Comparison of ENCODE assay signal across 8 cellular contexts in genomic region chr1:90717665-90718410, GRCh38. TPM values are rescaled to one million over a fixed set of nuclear protein-coding genes. Genes with fewer than 3 reads are reported as not detected.
DNase-seq lines count a peak whose midpoint lies in the region; ATAC-seq lines count a peak whose summit lies in the region.

No MANE protein-coding gene starts in this region.

- peaks cover 0 to 3% of the 10 kb centered on the region in 2 donors for H3K9me3 ChIP-seq in duodenal mucosa (ENCODE audit: control insufficient read depth in 1 of 2, low read length in 2 of 2)

- H3K36me3 ChIP-seq in duodenal mucosa (ENCODE audit: control insufficient read depth in 1 of 2, insufficient read depth in 2 of 2, low read length in 2 of 2), result no peaks in the 10 kb centered on the region

- DNase-seq in DMS53 treated with DMSO at 0.1 percent for 48 hours (lab: John Stamatoyannopoulos, UW; ENCODE audit: unreplicated experiment) (peak; percentile 93), NCI-H2171 treated with DMSO at 0.1 percent for 48 hours (lab: John Stamatoyannopoulos, UW) (peak; percentile 28)
- DNase-seq in natural killer cell treated with Interleukin-12 subunit alpha and Interleukin-12 subunit beta and Interleukin-15 and Interleukin-18, amount 100 ng/mL, for 72 hours (ENCODE audit: low spot score), result no peak

- no peaks in the 10 kb centered on the region for H3K9me3 Mint-ChIP-seq in natural killer cell treated with Interleukin-12 subunit alpha and Interleukin-12 subunit beta and Interleukin-15 and Interleukin-18, amount 100 ng/mL, for 72 hours

- no peak overlapping the region for H3K27ac Mint-ChIP-seq in natural killer cell treated with Interleukin-12 subunit alpha and Interleukin-12 subunit beta and Interleukin-15 and Interleukin-18, amount 100 ng/mL, for 72 hours

- peak; percentile 48 to 78 for ATAC-seq in natural killer cell treated with Interleukin-12 subunit alpha and Interleukin-12 subunit beta and Interleukin-15 and Interleukin-18, amount 100 ng/mL, for 72 hours
- ATAC-seq in GM18511 (IDR thresholded peaks at IDR 0.05; ENCODE audit: unreplicated experiment) (no peak), GM19455 (IDR thresholded peaks at IDR 0.05; ENCODE audit: unreplicated experiment) (no peak), GM18861 (IDR thresholded peaks at IDR 0.05; ENCODE audit: unreplicated experiment) (no peak)
- ATAC-seq in activated CD4-positive, CD25-positive, alpha-beta regulatory T cell treated with anti-CD3 and anti-CD28 coated beads, Interleukin-2, amount 50 U/mL, for 24 hours, result no peak

- no peak overlapping the region for H3K9ac ChIP-seq in duodenal mucosa (ENCODE audit: low read depth in 1 of 2, low read length in 2 of 2)

- H3K27me3 Mint-ChIP-seq in natural killer cell treated with Interleukin-12 subunit alpha and Interleukin-12 subunit beta and Interleukin-15 and Interleukin-18, amount 100 ng/mL, for 72 hours, result peaks cover 66 to 88% of the 10 kb centered on the region in 2 donors

- no peaks in the 10 kb centered on the region for H3K4me1 ChIP-seq in duodenal mucosa (ENCODE audit: control insufficient read depth in 1 of 2, insufficient read depth in 2 of 2, low read length in 2 of 2)

- peak overlapping the region; percentile 3 to 36 for H3K4me3 ChIP-seq in duodenal mucosa (ENCODE audit: low read depth in 1 of 2, low read length in 2 of 2)

- no peak overlapping the region for H3K27ac ChIP-seq in duodenal mucosa (ENCODE audit: low read depth, low read length)

- H3K27me3 ChIP-seq in duodenal mucosa (ENCODE audit: control insufficient read depth in 1 of 2, insufficient read depth in 2 of 2, low read length in 2 of 2), result peaks cover 83 to 92% of the 10 kb centered on the region in 2 donors

- peak overlapping the region; percentile 70 for H3K4me3 Mint-ChIP-seq in natural killer cell treated with Interleukin-12 subunit alpha and Interleukin-12 subunit beta and Interleukin-15 and Interleukin-18, amount 100 ng/mL, for 72 hours

- H3K4me1 Mint-ChIP-seq in natural killer cell treated with Interleukin-12 subunit alpha and Interleukin-12 subunit beta and Interleukin-15 and Interleukin-18, amount 100 ng/mL, for 72 hours (ENCODE audit: low read depth in 2 of 2), result peaks cover 21% of the 10 kb centered on the region in 2 donors

- H3K36me3 Mint-ChIP-seq in natural killer cell treated with Interleukin-12 subunit alpha and Interleukin-12 subunit beta and Interleukin-15 and Interleukin-18, amount 100 ng/mL, for 72 hours, result peaks cover 5% of the 10 kb centered on the region

RNA-seq across cellular contexts. Expression of gene BARHL2, which starts 0.7 kb away (rescaled TPM):
- total RNA-seq in natural killer cell treated with Interleukin-12 subunit alpha and Interleukin-12 subunit beta and Interleukin-15 and Interleukin-18, amount 100 ng/mL, for 72 hours, result not detected

Comparison
In these comparisons a context has a peak if more than half of its experiments do, and no peak if none do; other contexts are left out.
1. ATAC-seq: peak in natural killer cell treated with Interleukin-12 subunit alpha and Interleukin-12 subunit beta and Interleukin-15 and Interleukin-18, amount 100 ng/mL, for 72 hours (2 of 2); none in GM18511 (single experiment), GM19455 (single experiment), activated CD4-positive, CD25-positive, alpha-beta regulatory T cell treated with anti-CD3 and anti-CD28 coated beads, Interleukin-2, amount 50 U/mL, for 24 hours (0 of 2) and GM18861 (single experiment).